Comparison of ENCODE assay signal across 8 cellular contexts in the genomic region with DNA sequence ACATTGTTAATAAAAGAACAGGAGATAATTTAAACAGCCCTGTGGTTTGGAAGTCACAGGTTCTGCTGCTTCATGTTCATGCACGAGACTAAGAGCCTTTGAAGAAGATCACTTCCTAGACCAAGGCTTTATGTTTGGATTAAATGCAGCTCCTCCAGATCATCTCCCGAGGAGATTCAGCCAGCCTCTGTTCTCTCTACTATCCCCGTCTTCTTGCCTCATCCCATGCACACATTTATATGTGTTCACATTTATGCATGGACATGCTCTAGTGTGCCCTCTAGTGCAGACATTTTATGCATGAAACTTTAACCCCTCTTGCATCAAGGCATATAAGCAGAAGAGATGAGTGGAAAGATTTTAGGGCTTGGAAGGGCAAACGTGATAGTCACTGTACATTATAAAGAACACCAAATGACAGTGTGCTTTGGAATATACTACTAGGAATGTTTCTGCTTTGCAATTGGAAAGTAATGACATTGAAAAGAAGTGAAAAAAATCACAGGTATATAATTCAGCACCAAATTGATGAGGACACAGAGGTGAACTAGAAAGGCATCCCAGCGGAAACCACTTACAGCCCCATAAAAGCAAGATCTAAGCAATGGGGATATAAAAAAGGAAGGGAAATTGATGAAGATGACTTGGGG.
DNase-seq lines count a peak whose midpoint lies in the region; ATAC-seq, FAIRE-seq and TF ChIP-seq lines count a peak whose summit lies in the region.
"Not testable (repeated sequence)": the region's sequence is repeated elsewhere in the genome, so short reads cannot be mapped to it uniquely, and the experiment has no call there.

No MANE protein-coding gene starts in this region.

- H3K9ac ChIP-seq in endothelial cell of umbilical vein (replicated peaks; ENCODE audit: extremely low read depth, insufficient read depth, low read length), result not testable (repeated sequence)

- not testable (repeated sequence) for TF ChIP-seq CTCF in endothelial cell of umbilical vein (IDR thresholded peaks at IDR 0.05; ENCODE audit: extremely low read depth in 1 of 2, insufficient read depth in 1 of 2, low read depth in 1 of 2, low read length in 2 of 2); upper lobe of left lung (IDR thresholded peaks at IDR 0.05)
- TF ChIP-seq CTCF in hepatocyte (IDR thresholded peaks at IDR 0.05; ENCODE audit: poor library complexity) (peak; percentile 18), nephron progenitor cell (IDR thresholded peaks at IDR 0.05) (peak; percentile 7)

- H3K9me3 Mint-ChIP-seq in T-helper 1 cell treated with Interleukin-12 subunit alpha and Interleukin-12 subunit beta and Interleukin-4 antibody, amounts not matched to agents 30 μg/mL and 1 μg/mL, for 36 hours; activated T-helper 17 cell treated with anti-CD3 and anti-CD28 coated beads, Interleukin-2, amount 50 U/mL, for 72 hours; nephron progenitor cell: not testable (repeated sequence)

- not testable (repeated sequence) for H3K4me2 ChIP-seq in endothelial cell of umbilical vein (ENCODE audit: insufficient read depth, low read length); hepatocyte

- FAIRE-seq in HTR-8/SVneo (lab: Jason Lieb, UNC) (peak; percentile 84), endothelial cell of umbilical vein (lab: Jason Lieb, UNC) (peak; percentile 93)

- H3K79me2 ChIP-seq in endothelial cell of umbilical vein (ENCODE audit: control insufficient read depth, insufficient read depth, low read length), result peaks cover 71% of the 10 kb centered on the region
- not testable (repeated sequence) for H3K79me2 ChIP-seq in hepatocyte

- not testable (repeated sequence) for H3K9me2 ChIP-seq in hepatocyte (replicated peaks; ENCODE audit: insufficient read depth)

- intact Hi-C loops in endothelial cell of umbilical vein (cut with micrococcal nuclease), result not testable (repeated sequence)

- in situ Hi-C loops in Caki2 (cut with HindIII; ENCODE audit: low pct_unique_long_range_greater_than_20kb, low sequenced_read_pairs), result not testable (repeated sequence)

- peak overlapping the region; percentile 44 for H3K4me3 Mint-ChIP-seq in T-helper 1 cell treated with Interleukin-12 subunit alpha and Interleukin-12 subunit beta and Interleukin-4 antibody, amounts not matched to agents 30 μg/mL and 1 μg/mL, for 36 hours
- H3K4me3 Mint-ChIP-seq in activated T-helper 17 cell treated with anti-CD3 and anti-CD28 coated beads, Interleukin-2, amount 50 U/mL, for 72 hours, result peak overlapping the region; percentile 77
- H3K4me3 Mint-ChIP-seq in nephron progenitor cell, result not testable (repeated sequence)

- H3K9me3 ChIP-seq in endothelial cell of umbilical vein (replicated peaks; ENCODE audit: control insufficient read depth, insufficient read depth, low read length); hepatocyte (ENCODE audit: low read depth); upper lobe of left lung: not testable (repeated sequence)

- H3K4me1 ChIP-seq in endothelial cell of umbilical vein (ENCODE audit: control insufficient read depth, extremely low read depth, insufficient read depth, low read length); hepatocyte (ENCODE audit: insufficient read depth); upper lobe of left lung: not testable (repeated sequence)

- H3K27ac Mint-ChIP-seq in T-helper 1 cell treated with Interleukin-12 subunit alpha and Interleukin-12 subunit beta and Interleukin-4 antibody, amounts not matched to agents 30 μg/mL and 1 μg/mL, for 36 hours, result peak overlapping the region; percentile 77
- H3K27ac Mint-ChIP-seq in activated T-helper 17 cell treated with anti-CD3 and anti-CD28 coated beads, Interleukin-2, amount 50 U/mL, for 72 hours, result peak overlapping the region; percentile 93
- not testable (repeated sequence) for H3K27ac Mint-ChIP-seq in nephron progenitor cell

- 61% methylated on average over 4 of the region's 5 CpGs for WGBS in hepatocyte (ENCODE audit: low lambda C conversion rate, missing lambda C conversion rate)
- WGBS in upper lobe of left lung, 2 donors, result 50 to 58% methylated on average over 5 of the region's 5 CpGs

- BruUV-seq in endothelial cell of umbilical vein (replicated peaks; lab: Mats Ljungman, UMichigan), result not testable (repeated sequence)

- TF ChIP-seq EP300 in upper lobe of left lung (IDR thresholded peaks at IDR 0.05), result not testable (repeated sequence)

- ATAC-seq in activated T-helper 17 cell treated with anti-CD3 and anti-CD28 coated beads, Interleukin-2, amount 50 U/mL, for 72 hours (replicated peaks), result peak; percentile 50
- peak; percentile 23 to 67 for ATAC-seq in upper lobe of left lung (ENCODE audit: low FRiP score in 2 of 2)

- peak; percentile 12 for DNase-seq in Caki2 (ENCODE audit: low read depth)
- not testable (repeated sequence) for DNase-seq in HTR-8/SVneo (ENCODE audit: insufficient read length, low spot score); endothelial cell of umbilical vein (ENCODE audit: low read depth, low spot score); hepatocyte (ENCODE audit: low spot score); nephron progenitor cell; upper lobe of left lung

- not testable (repeated sequence) for H3K27ac ChIP-seq in endothelial cell of umbilical vein (ENCODE audit: insufficient read depth, low read depth, low read length); hepatocyte
- H3K27ac ChIP-seq in upper lobe of left lung, result peak overlapping the region in 1 of 4 donors; percentile 43

- peaks cover 16% of the 10 kb centered on the region for H3K36me3 Mint-ChIP-seq in T-helper 1 cell treated with Interleukin-12 subunit alpha and Interleukin-12 subunit beta and Interleukin-4 antibody, amounts not matched to agents 30 μg/mL and 1 μg/mL, for 36 hours (ENCODE audit: low read depth)
- H3K36me3 Mint-ChIP-seq in activated T-helper 17 cell treated with anti-CD3 and anti-CD28 coated beads, Interleukin-2, amount 50 U/mL, for 72 hours (ENCODE audit: low read depth), result peaks cover 35% of the 10 kb centered on the region
- H3K36me3 Mint-ChIP-seq in nephron progenitor cell (ENCODE audit: low read depth), result not testable (repeated sequence)

- H3K27me3 ChIP-seq in endothelial cell of umbilical vein (ENCODE audit: control insufficient read depth in 2 of 2, insufficient read depth in 2 of 2, low read length in 2 of 2); hepatocyte; upper lobe of left lung: not testable (repeated sequence)

- not testable (repeated sequence) for H4K20me1 ChIP-seq in endothelial cell of umbilical vein (replicated peaks; ENCODE audit: control insufficient read depth, extremely low read depth, insufficient read depth, low read length); hepatocyte (ENCODE audit: insufficient read depth, poor library complexity, severe bottlenecking)

- not testable (repeated sequence) for H3K27me3 Mint-ChIP-seq in T-helper 1 cell treated with Interleukin-12 subunit alpha and Interleukin-12 subunit beta and Interleukin-4 antibody, amounts not matched to agents 30 μg/mL and 1 μg/mL, for 36 hours (ENCODE audit: low read depth); activated T-helper 17 cell treated with anti-CD3 and anti-CD28 coated beads, Interleukin-2, amount 50 U/mL, for 72 hours; nephron progenitor cell (ENCODE audit: low read depth, poor library complexity)

- H3K36me3 ChIP-seq in endothelial cell of umbilical vein (ENCODE audit: control insufficient read depth in 2 of 2, extremely low read depth in 1 of 2, insufficient read depth in 2 of 2, low read length in 2 of 2); hepatocyte (replicated peaks; ENCODE audit: insufficient read depth, low read depth); upper lobe of left lung: not testable (repeated sequence)

- dilution Hi-C loops in endothelial cell of umbilical vein (cut with MboI; ENCODE audit: extremely low pct_ligation_motif_present, low sequenced_read_pairs), result not testable (repeated sequence)

- not testable (repeated sequence) for TF ChIP-seq POLR2A in endothelial cell of umbilical vein (IDR thresholded peaks at IDR 0.05; ENCODE audit: low read depth, low read length); upper lobe of left lung (IDR thresholded peaks at IDR 0.05)

- POLR2A ChIA-PET in endothelial cell of umbilical vein (lab: Charles Lee), result not testable (repeated sequence)

- H3K4me1 Mint-ChIP-seq in T-helper 1 cell treated with Interleukin-12 subunit alpha and Interleukin-12 subunit beta and Interleukin-4 antibody, amounts not matched to agents 30 μg/mL and 1 μg/mL, for 36 hours (ENCODE audit: low read depth), result peaks cover 12% of the 10 kb centered on the region
- not testable (repeated sequence) for H3K4me1 Mint-ChIP-seq in activated T-helper 17 cell treated with anti-CD3 and anti-CD28 coated beads, Interleukin-2, amount 50 U/mL, for 72 hours; nephron progenitor cell

- CTCF ChIA-PET in endothelial cell of umbilical vein (lab: Charles Lee), result not testable (repeated sequence)

- not testable (repeated sequence) for H3K9me1 ChIP-seq in endothelial cell of umbilical vein (replicated peaks; ENCODE audit: control insufficient read depth, extremely low read depth, insufficient read depth, low read length)

- not testable (repeated sequence) for H2AFZ ChIP-seq in endothelial cell of umbilical vein (ENCODE audit: low read depth, low read length); hepatocyte

- not testable (repeated sequence) for H3K4me3 ChIP-seq in endothelial cell of umbilical vein (replicated peaks in 1 of 3; ENCODE audit: insufficient read depth in 1 of 3, low read depth in 1 of 3, low read length in 3 of 3); hepatocyte; upper lobe of left lung
